Comparison of ENCODE assay signal across 26 cellular contexts in genomic region chr9:68978054-68978453, GRCh38. TPM values are rescaled to one million over a fixed set of nuclear protein-coding genes. Genes with fewer than 3 reads are reported as not detected.
DNase-seq lines count a peak whose midpoint lies in the region; ATAC-seq and TF ChIP-seq lines count a peak whose summit lies in the region.
"Had no signal": no experiment of that assay in that cellular context is flagged by ENCODE, and none has a peak within 500 bp of the region (broad histone marks: within the 10 kb centered on the region; RNA-seq: fewer than 3 reads in every experiment).

No MANE protein-coding gene starts in this region.

- peaks cover 19% of the 10 kb centered on the region for H3K36me3 Mint-ChIP-seq in activated T-helper 1 cell treated with anti-CD3 and anti-CD28 coated beads, Interleukin-12 subunit alpha, Interleukin-12 subunit beta, Interleukin-2, Interleukin-4 antibody, amounts not matched to agents 30 ng/mL and 10 ng/mL and 1 ng/mL, durations not matched to agents 14 hours and 24 hours and 36 hours (ENCODE audit: low read depth)
- H3K36me3 Mint-ChIP-seq: CD4-positive, alpha-beta memory T cell had no signal

- H3K4me3 Mint-ChIP-seq in activated T-helper 1 cell treated with anti-CD3 and anti-CD28 coated beads, Interleukin-12 subunit alpha, Interleukin-12 subunit beta, Interleukin-2, Interleukin-4 antibody, amounts not matched to agents 30 ng/mL and 10 ng/mL and 1 ng/mL, durations not matched to agents 14 hours and 24 hours and 36 hours = no peak overlapping the region
- H3K4me3 Mint-ChIP-seq: activated CD4-positive, alpha-beta T cell treated with anti-CD3 and anti-CD28 coated beads, Interleukin-2, amount 10 ng/mL, durations not matched to agents 24 days and 14 days; activated naive CD8-positive, alpha-beta T cell; CD4-positive, alpha-beta memory T cell; T-helper 1 cell treated with Interleukin-12 subunit alpha and Interleukin-12 subunit beta and Interleukin-4 antibody, amounts not matched to agents 30 μg/mL and 1 μg/mL, for 36 hours had no signal

- H3K27me3 ChIP-seq in left ventricle myocardium inferior (ENCODE audit: low read depth) (no peaks in the 10 kb centered on the region), right cardiac atrium (ENCODE audit: control insufficient read depth, insufficient read depth) (no peaks in the 10 kb centered on the region)
- H3K27me3 ChIP-seq: brain microvascular endothelial cell, transverse colon had no signal

- H3K27ac ChIP-seq in left ventricle myocardium inferior (replicated peaks) (peak overlapping the region; percentile 89), right cardiac atrium (ENCODE audit: low read length) (no peak overlapping the region)
- H3K27ac ChIP-seq: brain microvascular endothelial cell, skin epidermis had no signal

- H3K27me3 Mint-ChIP-seq in activated T-helper 1 cell treated with anti-CD3 and anti-CD28 coated beads, Interleukin-12 subunit alpha, Interleukin-12 subunit beta, Interleukin-2, Interleukin-4 antibody, amounts not matched to agents 30 ng/mL and 10 ng/mL and 1 ng/mL, durations not matched to agents 14 hours and 24 hours and 36 hours (ENCODE audit: insufficient read depth) = peaks cover 2% of the 10 kb centered on the region
- H3K27me3 Mint-ChIP-seq: activated CD4-positive, alpha-beta T cell treated with anti-CD3 and anti-CD28 coated beads, Interleukin-2, amount 10 ng/mL, durations not matched to agents 24 days and 14 days; activated naive CD8-positive, alpha-beta T cell; CD4-positive, alpha-beta memory T cell had no signal

- WGBS in right cardiac atrium = 77% methylated on average over 4 of the region's 4 CpGs

- peaks cover 84% of the 10 kb centered on the region for H3K4me1 Mint-ChIP-seq in activated T-helper 1 cell treated with anti-CD3 and anti-CD28 coated beads, Interleukin-12 subunit alpha, Interleukin-12 subunit beta, Interleukin-2, Interleukin-4 antibody, amounts not matched to agents 30 ng/mL and 10 ng/mL and 1 ng/mL, durations not matched to agents 14 hours and 24 hours and 36 hours (ENCODE audit: low read depth)

- H3K36me3 ChIP-seq in left ventricle myocardium inferior = no peaks in the 10 kb centered on the region
- H3K36me3 ChIP-seq: brain microvascular endothelial cell, transverse colon had no signal

- H3K4me1 ChIP-seq in left ventricle myocardium inferior (peaks cover 58% of the 10 kb centered on the region), right cardiac atrium (ENCODE audit: control insufficient read depth, insufficient read depth, low read length) (peaks cover 4% of the 10 kb centered on the region)

- ATAC-seq in right cardiac atrium (no peak), HG03432 (IDR thresholded peaks at IDR 0.05; ENCODE audit: unreplicated experiment) (no peak), omental fat pad (ENCODE audit: low FRiP score) (no peak)
- ATAC-seq: esophagus mucosa had no signal

- no peak for DNase-seq in left ventricle myocardium inferior
- no peak for DNase-seq in right cardiac atrium
- peak; percentile 29 for DNase-seq in NAMALWA (ENCODE audit: low spot score)
- DNase-seq in activated T-helper 1 cell treated with anti-CD3 and anti-CD28 coated beads, Interleukin-12 subunit alpha, Interleukin-12 subunit beta, Interleukin-2, Interleukin-4 antibody, amounts not matched to agents 30 ng/mL and 10 ng/mL and 1 ng/mL, durations not matched to agents 14 hours and 24 hours and 36 hours (ENCODE audit: low spot score) = no peak
- no peak for DNase-seq in GM19238 (ENCODE audit: insufficient read length, low spot score)
- no peak for DNase-seq in posterior vena cava (ENCODE audit: low spot score)
- DNase-seq in omental fat pad (ENCODE audit: low spot score) = no peak
- DNase-seq: activated CD4-positive, alpha-beta T cell treated with anti-CD3 and anti-CD28 coated beads, Interleukin-2, amount 10 ng/mL, durations not matched to agents 24 days and 14 days; activated T-cell treated with anti-CD3 and anti-CD28 coated beads for 4 hours; brain microvascular endothelial cell; CD4-positive, alpha-beta memory T cell; glutamatergic neuron; midbrain; NCI-H2029 treated with DMSO at 0.1 percent for 48 hours; NCI-H526 treated with DMSO at 0.1 percent for 48 hours; occipital lobe; stimulated activated naive CD4-positive, alpha-beta T cell; transverse colon had no signal

- no peaks in the 10 kb centered on the region for H3K9me3 Mint-ChIP-seq in activated T-helper 1 cell treated with anti-CD3 and anti-CD28 coated beads, Interleukin-12 subunit alpha, Interleukin-12 subunit beta, Interleukin-2, Interleukin-4 antibody, amounts not matched to agents 30 ng/mL and 10 ng/mL and 1 ng/mL, durations not matched to agents 14 hours and 24 hours and 36 hours
- H3K9me3 Mint-ChIP-seq: T-helper 1 cell treated with Interleukin-12 subunit alpha and Interleukin-12 subunit beta and Interleukin-4 antibody, amounts not matched to agents 30 μg/mL and 1 μg/mL, for 36 hours had no signal

- intact Hi-C loops in left ventricle myocardium inferior (cut with micrococcal nuclease) = no loop called here
- intact Hi-C loops in right cardiac atrium (cut with DNase I) = no loop called here
- intact Hi-C loops in activated T-helper 1 cell treated with anti-CD3 and anti-CD28 coated beads, Interleukin-12 subunit alpha, Interleukin-12 subunit beta, Interleukin-2, Interleukin-4 antibody, amounts not matched to agents 30 ng/mL and 10 ng/mL and 1 ng/mL, durations not matched to agents 14 hours and 24 hours and 36 hours (cut with micrococcal nuclease) = no loop called here
- intact Hi-C loops in posterior vena cava (cut with DNase I) = no loop called here

- H3K27ac Mint-ChIP-seq in activated T-helper 1 cell treated with anti-CD3 and anti-CD28 coated beads, Interleukin-12 subunit alpha, Interleukin-12 subunit beta, Interleukin-2, Interleukin-4 antibody, amounts not matched to agents 30 ng/mL and 10 ng/mL and 1 ng/mL, durations not matched to agents 14 hours and 24 hours and 36 hours = peak overlapping the region; percentile 14
- H3K27ac Mint-ChIP-seq: activated CD4-positive, alpha-beta T cell treated with anti-CD3 and anti-CD28 coated beads, Interleukin-2, amount 10 ng/mL, durations not matched to agents 24 days and 14 days; activated naive CD8-positive, alpha-beta T cell; CD4-positive, alpha-beta memory T cell; T-helper 1 cell treated with Interleukin-12 subunit alpha and Interleukin-12 subunit beta and Interleukin-4 antibody, amounts not matched to agents 30 μg/mL and 1 μg/mL, for 36 hours had no signal

- H3K4me3 ChIP-seq in left ventricle myocardium inferior = no peak overlapping the region
- no peak overlapping the region for H3K4me3 ChIP-seq in right cardiac atrium (ENCODE audit: low read length)
- H3K4me3 ChIP-seq: skin epidermis, transverse colon had no signal

- TF ChIP-seq CTCF in left ventricle myocardium inferior (IDR thresholded peaks at IDR 0.05; ENCODE audit: borderline replicate concordance) = no peak
- no peak for TF ChIP-seq CTCF in omental fat pad (IDR thresholded peaks at IDR 0.05)

- H3K9me3 ChIP-seq in left ventricle myocardium inferior (replicated peaks) (no peaks in the 10 kb centered on the region), right cardiac atrium (ENCODE audit: control insufficient read depth, low read length) (no peaks in the 10 kb centered on the region)
- H3K9me3 ChIP-seq: transverse colon had no signal

RNA-seq across cellular contexts. Expression of gene PRKACG, which starts 35.9 kb away (rescaled TPM):
- total RNA-seq in left ventricle myocardium inferior (not detected), right cardiac atrium (not detected), posterior vena cava (not detected), omental fat pad (not detected)
- polyA plus RNA-seq in right cardiac atrium = not detected
- total RNA-seq in activated T-helper 1 cell treated with anti-CD3 and anti-CD28 coated beads, Interleukin-12 subunit alpha, Interleukin-12 subunit beta, Interleukin-2, Interleukin-4 antibody, amounts not matched to agents 30 ng/mL and 10 ng/mL and 1 ng/mL, durations not matched to agents 14 hours and 24 hours and 36 hours = not detected in 2 replicates
- total RNA-seq: A172; activated CD4-positive, alpha-beta T cell treated with anti-CD3 and anti-CD28 coated beads, Interleukin-2, amount 10 ng/mL, durations not matched to agents 24 days and 14 days; CD4-positive, alpha-beta memory T cell; Daoy; dermis microvascular lymphatic vessel endothelial cell; esophagus mucosa; occipital lobe; transverse colon had no signal
- polyA plus RNA-seq: CD4-positive, alpha-beta memory T cell had no signal

RNA-seq across cellular contexts. Expression of gene FXN, which starts 57.5 kb away (rescaled TPM):
- total RNA-seq in left ventricle myocardium inferior (43.4 TPM), right cardiac atrium (10 to 100 TPM; 24.6 to 28.9 (median 28.1) TPM), posterior vena cava (1 to 10 TPM; 9.3 to 9.4 TPM), omental fat pad (1 to 10 TPM; 4.0 to 7.2 (median 5.5) TPM)
- 18.1 TPM for polyA plus RNA-seq in right cardiac atrium
- 43.6 and 47.7 TPM in 2 replicates for total RNA-seq in activated T-helper 1 cell treated with anti-CD3 and anti-CD28 coated beads, Interleukin-12 subunit alpha, Interleukin-12 subunit beta, Interleukin-2, Interleukin-4 antibody, amounts not matched to agents 30 ng/mL and 10 ng/mL and 1 ng/mL, durations not matched to agents 14 hours and 24 hours and 36 hours
